In the genomic region with DNA sequence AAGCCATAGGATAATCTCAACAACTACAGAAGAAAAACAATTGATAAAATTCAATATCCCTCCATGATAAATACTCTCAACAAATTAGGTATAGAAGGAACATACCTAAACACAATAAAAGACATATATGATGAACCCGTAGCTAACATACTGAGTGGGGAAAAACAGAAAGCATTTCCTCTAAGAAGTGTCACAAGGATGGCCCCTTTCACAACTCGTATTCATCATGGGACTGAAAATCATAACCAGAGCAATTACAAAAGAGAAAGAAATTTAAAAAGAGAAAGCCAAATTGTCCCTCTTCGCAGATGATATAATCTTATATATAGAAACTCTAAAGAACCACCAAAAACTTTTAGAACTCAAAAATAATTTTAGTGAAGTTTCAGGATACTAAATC, we compare ENCODE assay signal across 33 cellular contexts.
"Had no signal": no experiment of that assay in that cellular context is flagged by ENCODE, and none has a peak within 500 bp of the region (broad histone marks: within the 10 kb centered on the region; RNA-seq: fewer than 3 reads in every experiment).

No MANE protein-coding gene starts in this region.

- H3K9me3 ChIP-seq: adrenal gland, body of pancreas had no signal

- H3K36me3 ChIP-seq: adrenal gland, brain microvascular endothelial cell, breast epithelium had no signal

- H3K4me1 ChIP-seq: adrenal gland, body of pancreas, breast epithelium had no signal

- DNase-seq: activated B cell treated with CpG ODN at 0.5 μM for 24 hours; activated CD4-positive, alpha-beta memory T cell treated with anti-CD3 and anti-CD28 coated beads for 36 hours; activated CD4-positive, alpha-beta T cell treated with anti-CD3 and anti-CD28 coated beads for 4 hours; activated CD4-positive, alpha-beta T cell treated with anti-CD3 and anti-CD28 coated beads, Interleukin-2, amount 10 ng/mL, durations not matched to agents 24 days and 14 days; activated CD4-positive, alpha-beta T cell treated with anti-CD3 and anti-CD28 coated beads, Interleukin-2, amount 50 U/mL, for 1 hour; activated CD4-positive, alpha-beta T cell treated with anti-CD3 and anti-CD28 coated beads, Interleukin-2, amount 50 U/mL, for 4 hours; activated CD4-positive, CD25-positive, alpha-beta regulatory T cell treated with anti-CD3 and anti-CD28 coated beads, Interleukin-2, amount 50 U/mL, for 72 hours; activated CD8-positive, alpha-beta memory T cell treated with anti-CD3 and anti-CD28 coated beads, Interleukin-2, amount 50 U/mL, for 4 hours; activated CD8-positive, alpha-beta T cell treated with anti-CD3 and anti-CD28 coated beads for 36 hours; activated gamma-delta T cell; activated naive CD4-positive, alpha-beta T cell treated with anti-CD3 and anti-CD28 coated beads, Interleukin-2, amount 50 U/mL, for 16 hours; activated naive CD4-positive, alpha-beta T cell treated with Interleukin-2 at 50 U/mL for 16 hours; activated naive CD8-positive, alpha-beta T cell treated with anti-CD3 and anti-CD28 coated beads for 36 hours; activated T-cell treated with anti-CD3 and anti-CD28 coated beads for 4 hours; activated T-cell treated with anti-CD3 and anti-CD28 coated beads, Interleukin-2, amount 50 U/mL, for 1 hour; activated T-cell treated with anti-CD3 and anti-CD28 coated beads, Interleukin-2, amount 50 U/mL, for 4 hours; activated T-cell treated with anti-CD3 and anti-CD28 coated beads, Interleukin-2, amount 50 U/mL, for 72 hours; adrenal gland; amniotic stem cell; aorta; body of pancreas; brain microvascular endothelial cell; central memory CD4-positive, alpha-beta T cell; T-helper 2 cell; T-helper 9 cell had no signal

- H3K27ac ChIP-seq: adrenal gland, body of pancreas, brain microvascular endothelial cell, breast epithelium, coronary artery, VCaP had no signal

- H3K4me3 ChIP-seq: adrenal gland, body of pancreas, breast epithelium, coronary artery had no signal

- H3K27me3 ChIP-seq: adrenal gland, body of pancreas, brain microvascular endothelial cell, breast epithelium had no signal

- ATAC-seq: activated CD8-positive, alpha-beta T cell treated with anti-CD3 and anti-CD28 coated beads for 36 hours; activated naive CD4-positive, alpha-beta T cell treated with anti-CD3 and anti-CD28 coated beads, Interleukin-2, amount 50 U/mL, for 72 hours; activated T-cell treated with anti-CD3 and anti-CD28 coated beads, Interleukin-2, amount 50 U/mL, for 4 hours; activated T-cell treated with anti-CD3 and anti-CD28 coated beads, Interleukin-2, amount 50 U/mL, for 72 hours; activated T-helper 17 cell treated with anti-CD3 and anti-CD28 coated beads, Interleukin-2, amount 50 U/mL, for 72 hours; body of pancreas had no signal

- FAIRE-seq: astrocyte, colon, TTC549 had no signal
